24 cellular contexts compared by ENCODE assay signal in the genomic region with DNA sequence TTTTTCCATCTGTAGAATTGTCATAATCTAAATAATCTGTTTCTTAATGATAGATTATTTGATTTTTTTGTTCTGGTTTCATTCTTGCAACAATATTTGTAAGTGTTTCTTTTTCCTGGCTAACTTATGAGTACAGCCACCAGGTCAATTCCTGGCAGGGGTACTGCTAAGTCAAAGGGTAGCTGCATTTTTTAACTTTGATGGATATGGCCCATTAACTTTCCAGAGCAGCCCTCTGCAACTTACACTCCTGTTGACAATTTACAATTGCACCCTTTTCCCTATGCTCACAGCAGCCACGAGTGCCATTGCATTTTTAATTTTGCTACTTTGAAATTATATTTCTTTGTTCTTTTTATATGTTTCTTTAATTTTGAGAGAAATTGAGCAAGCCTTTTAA.
DNase-seq lines count a peak whose midpoint lies in the region; ATAC-seq and TF ChIP-seq lines count a peak whose summit lies in the region.
"Had no signal": no experiment of that assay in that cellular context is flagged by ENCODE, and none has a peak within 500 bp of the region (broad histone marks: within the 10 kb centered on the region; RNA-seq: fewer than 3 reads in every experiment).

No MANE protein-coding gene starts in this region.

- H3F3A ChIP-seq in PC-3 (ENCODE audit: low read length, unreplicated experiment): no peaks in the 10 kb centered on the region

- POLR2A ChIA-PET in activated CD4-positive, alpha-beta T cell treated with anti-CD3 and anti-CD28 coated beads, Interleukin-2, amount 10 ng/mL, durations not matched to agents 7 days and 5 days (lab: Charles Lee): no interaction called here
- POLR2A ChIA-PET in CD4-positive, alpha-beta T cell (lab: Charles Lee): no interaction called here
- POLR2A ChIA-PET in PC-3 (lab: Charles Lee; ENCODE audit: unreplicated experiment): no interaction called here

- peak overlapping the region; percentile 20; the same call in 1 of the 2 replicates for H3K4me2 ChIP-seq in PC-3 (ENCODE audit: low read length)

- no peak for ATAC-seq in CD4-positive, alpha-beta T cell (ENCODE audit: poor library complexity)
- no peak for ATAC-seq in PC-3
- ATAC-seq: gastrocnemius medialis, HCT116 had no signal

- CTCF ChIA-PET in activated CD4-positive, alpha-beta T cell treated with anti-CD3 and anti-CD28 coated beads, Interleukin-2, amount 10 ng/mL, durations not matched to agents 7 days and 5 days (lab: Charles Lee): no interaction called here
- CTCF ChIA-PET in CD4-positive, alpha-beta T cell (lab: Charles Lee): no interaction called here
- CTCF ChIA-PET in PC-3 (lab: Charles Lee): no interaction called here

- H2AFZ ChIP-seq in PC-3 (ENCODE audit: low read length): no peak overlapping the region

- H3K9me3 ChIP-seq in CD4-positive, alpha-beta T cell (ENCODE audit: control insufficient read depth, low read length): no peaks in the 10 kb centered on the region
- H3K9me3 ChIP-seq in PC-3 (ENCODE audit: low read length) (no peaks in the 10 kb centered on the region), WERI-Rb-1 (ENCODE audit: severe bottlenecking) (no peaks in the 10 kb centered on the region)
- H3K9me3 ChIP-seq: adrenal gland, breast epithelium, colonic mucosa, esophagus muscularis mucosa, gastrocnemius medialis, neutrophil, prostate gland, testis, vagina had no signal

- no peaks in the 10 kb centered on the region for H3K9me3 Mint-ChIP-seq in activated CD4-positive, alpha-beta T cell treated with anti-CD3 and anti-CD28 coated beads, Interleukin-2, amount 10 ng/mL, durations not matched to agents 7 days and 5 days
- no peaks in the 10 kb centered on the region for H3K9me3 Mint-ChIP-seq in CD4-positive, alpha-beta T cell
- no peaks in the 10 kb centered on the region for H3K9me3 Mint-ChIP-seq in immature natural killer cell

- no peak for DNase-seq in activated CD4-positive, alpha-beta T cell treated with anti-CD3 and anti-CD28 coated beads, Interleukin-2, amount 10 ng/mL, durations not matched to agents 7 days and 5 days
- no peak for DNase-seq in activated CD4-positive, alpha-beta T cell treated with anti-CD3 and anti-CD28 coated beads for 4 hours
- DNase-seq in CD4-positive, alpha-beta T cell: no peak
- DNase-seq in PC-3: no peak
- no peak for DNase-seq in immature natural killer cell
- DNase-seq in stimulated activated naive CD4-positive, alpha-beta T cell treated with Interleukin-2 at 50 U/mL for 16 hours (lab: John Stamatoyannopoulos, UW): no peak
- no peak for DNase-seq in WERI-Rb-1
- DNase-seq in lower leg skin (ENCODE audit: low spot score in 2 of 2): no peak
- DNase-seq: colonic mucosa, gastrocnemius medialis, hippocampal formation, islet precursor cell, KBM-7, MV-4-11, NCI-H1694 treated with DMSO at 0.1 percent for 48 hours, NCI-H526 treated with DMSO at 0.1 percent for 48 hours, testis had no signal

- 45 to 70% methylated on average over 1 of the region's 1 CpG for WGBS in lower leg skin, 2 donors

- H4K20me1 ChIP-seq in PC-3 (ENCODE audit: low read length): no peaks in the 10 kb centered on the region

- peak overlapping the region; percentile 74 for H3K4me3 Mint-ChIP-seq in activated CD4-positive, alpha-beta T cell treated with anti-CD3 and anti-CD28 coated beads, Interleukin-2, amount 10 ng/mL, durations not matched to agents 7 days and 5 days
- H3K4me3 Mint-ChIP-seq in CD4-positive, alpha-beta T cell: peak overlapping the region; percentile 52
- peak overlapping the region in 1 of 5 donors; percentile 41 for H3K4me3 Mint-ChIP-seq in immature natural killer cell

- H3K36me3 Mint-ChIP-seq in activated CD4-positive, alpha-beta T cell treated with anti-CD3 and anti-CD28 coated beads, Interleukin-2, amount 10 ng/mL, durations not matched to agents 7 days and 5 days (ENCODE audit: low read depth): no peaks in the 10 kb centered on the region
- no peaks in the 10 kb centered on the region for H3K36me3 Mint-ChIP-seq in CD4-positive, alpha-beta T cell (ENCODE audit: low read depth)
- H3K36me3 Mint-ChIP-seq in immature natural killer cell: no peaks in the 10 kb centered on the region

- no peaks in the 10 kb centered on the region for H3K4me1 ChIP-seq in PC-3 (ENCODE audit: insufficient read depth, low read length)
- H3K4me1 ChIP-seq: adrenal gland, breast epithelium, colonic mucosa, gastrocnemius medialis, prostate gland, testis, vagina had no signal

- TF ChIP-seq POLR2A in lower leg skin (IDR thresholded peaks at IDR 0.05): no peak

- no peaks in the 10 kb centered on the region for H3K27me3 ChIP-seq in CD4-positive, alpha-beta T cell (ENCODE audit: control insufficient read depth, insufficient read depth, low read length)
- H3K27me3 ChIP-seq in PC-3 (ENCODE audit: low read length) (peaks cover 17% of the 10 kb centered on the region), WERI-Rb-1 (ENCODE audit: insufficient read depth, low read depth, severe bottlenecking) (no peaks in the 10 kb centered on the region)
- H3K27me3 ChIP-seq: adrenal gland, breast epithelium, colonic mucosa, esophagus muscularis mucosa, gastrocnemius medialis, neutrophil, testis, vagina had no signal

- peak overlapping the region; percentile 89 for H3K27ac Mint-ChIP-seq in activated CD4-positive, alpha-beta T cell treated with anti-CD3 and anti-CD28 coated beads, Interleukin-2, amount 10 ng/mL, durations not matched to agents 7 days and 5 days
- peak overlapping the region; percentile 60 for H3K27ac Mint-ChIP-seq in CD4-positive, alpha-beta T cell
- peak overlapping the region in 4 of 6 donors; percentile 50 to 76 (median 58) for H3K27ac Mint-ChIP-seq in immature natural killer cell

- no peaks in the 10 kb centered on the region for H3K27me3 Mint-ChIP-seq in activated CD4-positive, alpha-beta T cell treated with anti-CD3 and anti-CD28 coated beads, Interleukin-2, amount 10 ng/mL, durations not matched to agents 7 days and 5 days
- H3K27me3 Mint-ChIP-seq in CD4-positive, alpha-beta T cell: no peaks in the 10 kb centered on the region
- H3K27me3 Mint-ChIP-seq in immature natural killer cell (ENCODE audit: low read depth in 3 of 3): peaks cover 0 to 4% (median 2%) of the 10 kb centered on the region in 3 donors

- intact Hi-C loops in CD4-positive, alpha-beta T cell (cut with DNase I, micrococcal nuclease): no loop called here
- intact Hi-C loops in PC-3 (cut with micrococcal nuclease) (no loop called here), lower leg skin (cut with DNase I; ENCODE audit: low total_unique reads) (no loop called here)

- no peak overlapping the region for H3K9ac ChIP-seq in PC-3 (ENCODE audit: low read length)

- no peaks in the 10 kb centered on the region for H3K9me2 ChIP-seq in PC-3 (replicated peaks; ENCODE audit: low read length)

- H3K4me1 Mint-ChIP-seq in activated CD4-positive, alpha-beta T cell treated with anti-CD3 and anti-CD28 coated beads, Interleukin-2, amount 10 ng/mL, durations not matched to agents 7 days and 5 days: peaks cover 24% of the 10 kb centered on the region
- peaks cover 23% of the 10 kb centered on the region for H3K4me1 Mint-ChIP-seq in CD4-positive, alpha-beta T cell (ENCODE audit: low read depth)
- H3K4me1 Mint-ChIP-seq in immature natural killer cell: peaks cover 7 to 10% of the 10 kb centered on the region in 2 donors

- H3K79me2 ChIP-seq in PC-3 (ENCODE audit: low read length): no peaks in the 10 kb centered on the region

- no peak overlapping the region for H3K27ac ChIP-seq in CD4-positive, alpha-beta T cell (ENCODE audit: low read depth, low read length)
- H3K27ac ChIP-seq in PC-3 (ENCODE audit: low read length): no peak overlapping the region
- H3K27ac ChIP-seq in WERI-Rb-1: no peak overlapping the region
- H3K27ac ChIP-seq: adrenal gland, breast epithelium, colonic mucosa, esophagus muscularis mucosa, gastrocnemius medialis, neutrophil, prostate gland, testis, vagina had no signal

- BruUV-seq in PC-3 (replicated peaks; lab: Mats Ljungman, UMichigan): no TSS peak

- TF ChIP-seq CTCF in CD4-positive, alpha-beta T cell (IDR thresholded peaks at IDR 0.05): no peak
- TF ChIP-seq CTCF in PC-3 (conservative IDR thresholded peaks at IDR 0.05; ENCODE audit: low read depth, low read length) (no peak), WERI-Rb-1 (IDR thresholded peaks at IDR 0.05; ENCODE audit: low read depth, low read length) (no peak), lower leg skin (IDR thresholded peaks at IDR 0.05) (no peak)

- no peak overlapping the region for H3K4me3 ChIP-seq in PC-3 (ENCODE audit: low read length)
- H3K4me3 ChIP-seq in WERI-Rb-1 (ENCODE audit: low read depth, low read length): no peak overlapping the region
- H3K4me3 ChIP-seq in lower leg skin (ENCODE audit: low read depth, poor library complexity, severe bottlenecking): no peak overlapping the region
- H3K4me3 ChIP-seq: adrenal gland, breast epithelium, colonic mucosa, esophagus muscularis mucosa, gastrocnemius medialis, prostate gland, testis, vagina had no signal

- no peaks in the 10 kb centered on the region for H3K36me3 ChIP-seq in PC-3 (ENCODE audit: low read depth, low read length)
- H3K36me3 ChIP-seq in WERI-Rb-1: no peaks in the 10 kb centered on the region
- H3K36me3 ChIP-seq: adrenal gland, breast epithelium, colonic mucosa, esophagus muscularis mucosa, gastrocnemius medialis, neutrophil, prostate gland, vagina had no signal
